Comparison of ENCODE assay signal across 25 cellular contexts in the genomic region with DNA sequence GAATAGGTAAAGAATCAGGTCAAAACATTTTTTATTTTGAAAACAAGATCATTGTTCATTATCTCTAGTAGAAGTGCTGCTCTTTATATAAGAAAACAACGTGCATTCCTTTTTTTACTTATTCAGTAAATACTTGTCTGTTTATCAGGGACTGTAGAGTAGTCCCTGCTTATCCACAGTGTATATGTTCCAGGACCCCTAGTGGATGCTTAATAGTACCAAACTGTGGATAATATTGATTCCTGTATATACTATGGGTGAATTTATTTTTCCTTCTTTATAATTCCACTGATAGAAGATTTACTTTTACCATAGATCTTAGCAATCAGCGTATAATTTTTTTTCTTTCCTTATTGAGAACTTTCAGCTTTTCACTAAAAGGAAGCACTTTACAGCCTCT. TPM values are rescaled to one million over a fixed set of nuclear protein-coding genes. Genes with fewer than 3 reads are reported as not detected.
DNase-seq lines count a peak whose midpoint lies in the region; ATAC-seq, FAIRE-seq and TF ChIP-seq lines count a peak whose summit lies in the region.
"Had no signal": no experiment of that assay in that cellular context is flagged by ENCODE, and none has a peak within 500 bp of the region (broad histone marks: within the 10 kb centered on the region; RNA-seq: fewer than 3 reads in every experiment).

No MANE protein-coding gene starts in this region.

- H3F3A ChIP-seq in PC-9 (ENCODE audit: insufficient read depth, low read depth) = no peaks in the 10 kb centered on the region

- DNase-seq in A549 (ENCODE audit: low read depth in 1 of 2, low spot score in 1 of 2) (peak in 1 of 2 experiments; percentile 2), DND-41 (no peak), PC-9 (no peak), endodermal cell (no peak), germinal center (ENCODE audit: low spot score) (no peak)
- DNase-seq in stimulated activated CD4-positive, alpha-beta T cell treated with anti-CD3 and anti-CD28 coated beads, Interleukin-1b, Interleukin-23, amount 100 ng/mL, for 48 hours = no peak
- no peak for DNase-seq in activated naive CD4-positive, alpha-beta T cell (lab: John Stamatoyannopoulos, UW)
- DNase-seq: activated CD4-positive, alpha-beta T cell treated with anti-CD3 and anti-CD28 coated beads, Interleukin-2, amount 50 U/mL, for 4 hours; activated naive CD4-positive, alpha-beta T cell treated with anti-CD3 and anti-CD28 coated beads for 36 hours; anterior cingulate cortex; Calu3; cerebellar nuclear complex; effector memory CD8-positive, alpha-beta T cell; HCEC 1CT; heart right ventricle; mucosa of descending colon; NCI-H1694 treated with DMSO at 0.1 percent for 48 hours; NCI-H446; SHP77; stimulated activated CD4-positive, alpha-beta T cell treated with anti-CD3 and anti-CD28 coated beads, Interleukin-12 subunit alpha, Interleukin-12 subunit beta, amount 100 ng/mL, for 4 hours had no signal

- TF ChIP-seq CTCF in A549 (IDR thresholded peaks at IDR 0.05) (0 out of 3 replicates have a peak, but pooled peaks have one; percentile 5), DND-41 (IDR thresholded peaks at IDR 0.05; ENCODE audit: borderline replicate concordance, extremely low read depth, low read length, poor library complexity, severe bottlenecking) (peak; percentile 18), PC-9 (conservative IDR thresholded peaks at IDR 0.05) (peak; percentile 32; the same call in 1 of the 2 replicates), endodermal cell (conservative IDR thresholded peaks at IDR 0.05) (peak; percentile 49)

- H3K9me3 ChIP-seq in A549 (no peaks in the 10 kb centered on the region), DND-41 (ENCODE audit: insufficient read depth, low read length, severe bottlenecking) (no peaks in the 10 kb centered on the region), PC-9 (ENCODE audit: insufficient read depth, low read depth) (no peaks in the 10 kb centered on the region), endodermal cell (ENCODE audit: control insufficient read depth, low read length) (no peaks in the 10 kb centered on the region)
- H3K9me3 ChIP-seq: heart right ventricle, mucosa of descending colon, suprapubic skin had no signal

- TF ChIP-seq EP300 in A549 (IDR thresholded peaks at IDR 0.05) = no peak

- H3K9ac ChIP-seq in DND-41 (ENCODE audit: low read depth, low read length) (no peak overlapping the region), endodermal cell (ENCODE audit: extremely low read depth, low read length, poor library complexity, severe bottlenecking) (no peak overlapping the region)

- no peak for TF ChIP-seq POLR2A in A549 (IDR thresholded peaks at IDR 0.05; ENCODE audit: low read length)

- peaks cover 14% of the 10 kb centered on the region for H3K4me1 ChIP-seq in A549
- H3K4me1 ChIP-seq in DND-41 (ENCODE audit: insufficient read depth, low read length) = no peaks in the 10 kb centered on the region
- H3K4me1 ChIP-seq in PC-9 (replicated peaks; ENCODE audit: insufficient read depth) = no peaks in the 10 kb centered on the region
- peaks cover 2% of the 10 kb centered on the region for H3K4me1 ChIP-seq in endodermal cell (ENCODE audit: control insufficient read depth, insufficient read depth, low read length)
- H3K4me1 ChIP-seq: heart right ventricle, suprapubic skin had no signal

- CTCF ChIA-PET in A549 (lab: Yijun Ruan, JAX) = no interaction called here
- CTCF ChIA-PET in PC-9 (lab: Charles Lee) = no interaction called here

- ATAC-seq in A549 (peak; percentile 66 to 80; a peak in 5 of 6 replicates), DND-41 (ENCODE audit: insufficient read depth, low read depth) (peak; percentile 64; the same call in 2 of the 3 replicates), HG03521 (IDR thresholded peaks at IDR 0.05; ENCODE audit: unreplicated experiment) (no peak)
- ATAC-seq: effector memory CD8-positive, alpha-beta T cell; heart right ventricle; mucosa of descending colon had no signal

- no peak overlapping the region for H3K4me2 ChIP-seq in A549
- no peak overlapping the region for H3K4me2 ChIP-seq in DND-41 (ENCODE audit: insufficient read depth, low read length)
- H3K4me2 ChIP-seq in PC-9 = no peak overlapping the region

- FAIRE-seq in A549 (lab: Jason Lieb, UNC) = no peak
- FAIRE-seq: GM12891 had no signal

- H3K9me2 ChIP-seq in PC-9 (ENCODE audit: insufficient read depth) = no peaks in the 10 kb centered on the region

- no peaks in the 10 kb centered on the region for H3K4me1 Mint-ChIP-seq in endodermal cell

- H3K27ac ChIP-seq in A549 (no peak overlapping the region), DND-41 (ENCODE audit: low read length) (no peak overlapping the region), PC-9 (no peak overlapping the region), endodermal cell (ENCODE audit: low read depth, low read length) (no peak overlapping the region)
- H3K27ac ChIP-seq: heart right ventricle, suprapubic skin had no signal

- H4K20me1 ChIP-seq in DND-41 (ENCODE audit: insufficient read depth, low read length) = 0 out of 2 replicates have a peak, but pooled peaks cover 6% of the 10 kb centered on the region
- no peaks in the 10 kb centered on the region for H4K20me1 ChIP-seq in PC-9 (ENCODE audit: insufficient read depth)

- H3K4me3 ChIP-seq in A549 = no peak overlapping the region
- no peak overlapping the region for H3K4me3 ChIP-seq in DND-41 (ENCODE audit: low read depth in 1 of 2, low read length in 2 of 2)
- H3K4me3 ChIP-seq in PC-9 = no peak overlapping the region
- H3K4me3 ChIP-seq in endodermal cell (ENCODE audit: low read length) = no peak overlapping the region
- H3K4me3 ChIP-seq: heart right ventricle, mucosa of descending colon, suprapubic skin had no signal

- POLR2A ChIA-PET in A549 (lab: Yijun Ruan, JAX) (no interaction called here), PC-9 (lab: Charles Lee; ENCODE audit: unreplicated experiment) (no interaction called here)

- H3K9me3 Mint-ChIP-seq in endodermal cell = no peaks in the 10 kb centered on the region
- H3K9me3 Mint-ChIP-seq: activated naive CD4-positive, alpha-beta T cell treated with anti-CD3 and anti-CD28 coated beads for 36 hours; effector memory CD8-positive, alpha-beta T cell; IgD-negative memory B cell; T-helper 1 cell treated with Interleukin-12 subunit alpha and Interleukin-12 subunit beta and Interleukin-4 antibody, amounts not matched to agents 30 μg/mL and 1 μg/mL, for 36 hours had no signal

- no peak overlapping the region for H3K27ac Mint-ChIP-seq in endodermal cell
- H3K27ac Mint-ChIP-seq: activated naive CD4-positive, alpha-beta T cell treated with anti-CD3 and anti-CD28 coated beads for 36 hours; effector memory CD8-positive, alpha-beta T cell; T-helper 1 cell treated with Interleukin-12 subunit alpha and Interleukin-12 subunit beta and Interleukin-4 antibody, amounts not matched to agents 30 μg/mL and 1 μg/mL, for 36 hours had no signal

- no peaks in the 10 kb centered on the region; the same call in 1 of the 2 replicates for H3K79me2 ChIP-seq in DND-41 (ENCODE audit: insufficient read depth, low read length)
- H3K79me2 ChIP-seq in PC-9 (ENCODE audit: low read depth) = no peaks in the 10 kb centered on the region

- intact Hi-C loops in PC-9 (cut with micrococcal nuclease; ENCODE audit: unreplicated experiment) = loop anchor here (10.0 kb wide), 1 partner anchor 101 kb away; no protein-coding TSS in a partner anchor

- H3K4me3 Mint-ChIP-seq in endodermal cell = no peak overlapping the region
- H3K4me3 Mint-ChIP-seq: activated naive CD4-positive, alpha-beta T cell treated with anti-CD3 and anti-CD28 coated beads for 36 hours; effector memory CD8-positive, alpha-beta T cell; IgD-negative memory B cell; T-helper 1 cell treated with Interleukin-12 subunit alpha and Interleukin-12 subunit beta and Interleukin-4 antibody, amounts not matched to agents 30 μg/mL and 1 μg/mL, for 36 hours had no signal

- 99% methylated on average over 2 of the region's 2 CpGs for WGBS in A549 (ENCODE audit: missing lambda C conversion rate)
- 97% methylated on average over 2 of the region's 2 CpGs; no CpG with 5 or more reads in 1 of the 2 experiments for WGBS in endodermal cell (ENCODE audit: insufficient coverage in 1 of 2, insufficient read length in 1 of 2), 2 experiments

- no TSS peak for BruUV-seq in PC-9 (replicated peaks; lab: Mats Ljungman, UMichigan)

- H3K36me3 Mint-ChIP-seq in endodermal cell (ENCODE audit: low read depth) = peaks cover 58% of the 10 kb centered on the region

- H3K27me3 ChIP-seq in DND-41 (ENCODE audit: insufficient read depth, low read length, poor library complexity) = no peaks in the 10 kb centered on the region
- H3K27me3 ChIP-seq in PC-9 (ENCODE audit: insufficient read depth, low read depth) = no peaks in the 10 kb centered on the region
- H3K27me3 ChIP-seq in endodermal cell (ENCODE audit: control insufficient read depth, insufficient read depth, low read length, poor library complexity, severe bottlenecking) = no peaks in the 10 kb centered on the region
- H3K27me3 ChIP-seq: heart right ventricle, suprapubic skin had no signal

- no peaks in the 10 kb centered on the region for H3K27me3 Mint-ChIP-seq in endodermal cell (ENCODE audit: insufficient read depth)
- H3K27me3 Mint-ChIP-seq: effector memory CD8-positive, alpha-beta T cell; IgD-negative memory B cell had no signal

- H2AFZ ChIP-seq in DND-41 (ENCODE audit: low read depth, low read length) = no peak overlapping the region
- no peak overlapping the region for H2AFZ ChIP-seq in PC-9

- TF ChIP-seq RAD21 in A549 (conservative IDR thresholded peaks at IDR 0.05 in 1 of 2, IDR thresholded peaks at IDR 0.05 in 1 of 2) = no peak

- peaks cover 91% of the 10 kb centered on the region for H3K36me3 ChIP-seq in DND-41 (ENCODE audit: insufficient read depth, low read length)
- H3K36me3 ChIP-seq in PC-9 (ENCODE audit: low read depth) = peaks cover 61% of the 10 kb centered on the region
- peaks cover 79% of the 10 kb centered on the region for H3K36me3 ChIP-seq in endodermal cell (ENCODE audit: control insufficient read depth, insufficient read depth, low read length)

RNA-seq across cellular contexts. Expression of gene CEP295, which starts 32.6 kb away (rescaled TPM):
- polyA plus RNA-seq in A549 (2011; rRNA removed) (12.4 and 17.6 TPM in 2 replicates), A549 (2017; fragmentation: RNase III; extraction: RNeasy Plus Mini Kit Qiagen cat#74134 plus additional on column Dnase treatment) (5.4 to 5.9 TPM (median 5.5 TPM) in 3 replicates)
- 2.2 and 2.6 TPM in 2 replicates for polyA plus RNA-seq in A549 (2012; cell fraction: cytosol; rRNA removed)
- polyA plus RNA-seq in A549 (2012; cell fraction: nucleus; rRNA removed) = 3.7 and 4.6 TPM in 2 replicates
- polyA minus RNA-seq in A549 (2011; rRNA and poly(A)+ RNA removed) = 18.7 and 21.0 TPM in 2 replicates
- total RNA-seq in PC-9 (2021) (13.0 and 15.0 TPM in 2 replicates), endodermal cell (10 to 100 TPM; 19.8 to 23.3 TPM)
- 18.6 TPM for polyA plus RNA-seq in endodermal cell (2013, experiment 1 of 2)
- 21.0 TPM for polyA plus RNA-seq in endodermal cell (2013, experiment 2 of 2)

RNA-seq across cellular contexts. Expression of gene TAF1D, which starts 47.2 kb away (rescaled TPM):
- polyA plus RNA-seq in A549 (2011; rRNA removed) = 132 and 218 TPM in 2 replicates
- polyA plus RNA-seq in A549 (2012; cell fraction: cytosol; rRNA removed) = 35.5 and 46.4 TPM in 2 replicates
- polyA plus RNA-seq in A549 (2012; cell fraction: nucleus; rRNA removed) = 43.5 and 100 TPM in 2 replicates
- polyA plus RNA-seq in A549 (2017; fragmentation: RNase III; extraction: RNeasy Plus Mini Kit Qiagen cat#74134 plus additional on column Dnase treatment) = 116 to 142 TPM (median 123 TPM) in 3 replicates
- 41.9 and 55.4 TPM in 2 replicates for polyA minus RNA-seq in A549 (2011; rRNA and poly(A)+ RNA removed)
- 158 and 167 TPM in 2 replicates for total RNA-seq in PC-9 (2021)
- 100 to 1,000 TPM; 195 to 231 TPM for total RNA-seq in endodermal cell
- 238 TPM for polyA plus RNA-seq in endodermal cell (2013, experiment 1 of 2)
- polyA plus RNA-seq in endodermal cell (2013, experiment 2 of 2) = 234 TPM

RNA-seq across cellular contexts. Expression of gene C11orf54, which starts 47.4 kb away (rescaled TPM):
- polyA plus RNA-seq in A549 (2011; rRNA removed) = 26.8 and 27.6 TPM in 2 replicates
- 3.2 and 4.0 TPM in 2 replicates for polyA plus RNA-seq in A549 (2012; cell fraction: cytosol; rRNA removed)
- polyA plus RNA-seq in A549 (2012; cell fraction: nucleus; rRNA removed) = 1.5 and 2.0 TPM in 2 replicates
- polyA plus RNA-seq in A549 (2017; fragmentation: RNase III; extraction: RNeasy Plus Mini Kit Qiagen cat#74134 plus additional on column Dnase treatment) = 12.3 to 12.7 TPM (median 12.4 TPM) in 3 replicates
- 4.4 and 4.8 TPM in 2 replicates for polyA minus RNA-seq in A549 (2011; rRNA and poly(A)+ RNA removed)
- total RNA-seq in PC-9 (2021) = 35.6 and 37.2 TPM in 2 replicates
- 10 to 100 TPM; 18.8 to 33.6 TPM for total RNA-seq in endodermal cell
- 37.0 TPM for polyA plus RNA-seq in endodermal cell (2013, experiment 1 of 2)
- polyA plus RNA-seq in endodermal cell (2013, experiment 2 of 2) = 32.8 TPM
